ENCODE assay signal across 1 cellular context in the genomic region with DNA sequence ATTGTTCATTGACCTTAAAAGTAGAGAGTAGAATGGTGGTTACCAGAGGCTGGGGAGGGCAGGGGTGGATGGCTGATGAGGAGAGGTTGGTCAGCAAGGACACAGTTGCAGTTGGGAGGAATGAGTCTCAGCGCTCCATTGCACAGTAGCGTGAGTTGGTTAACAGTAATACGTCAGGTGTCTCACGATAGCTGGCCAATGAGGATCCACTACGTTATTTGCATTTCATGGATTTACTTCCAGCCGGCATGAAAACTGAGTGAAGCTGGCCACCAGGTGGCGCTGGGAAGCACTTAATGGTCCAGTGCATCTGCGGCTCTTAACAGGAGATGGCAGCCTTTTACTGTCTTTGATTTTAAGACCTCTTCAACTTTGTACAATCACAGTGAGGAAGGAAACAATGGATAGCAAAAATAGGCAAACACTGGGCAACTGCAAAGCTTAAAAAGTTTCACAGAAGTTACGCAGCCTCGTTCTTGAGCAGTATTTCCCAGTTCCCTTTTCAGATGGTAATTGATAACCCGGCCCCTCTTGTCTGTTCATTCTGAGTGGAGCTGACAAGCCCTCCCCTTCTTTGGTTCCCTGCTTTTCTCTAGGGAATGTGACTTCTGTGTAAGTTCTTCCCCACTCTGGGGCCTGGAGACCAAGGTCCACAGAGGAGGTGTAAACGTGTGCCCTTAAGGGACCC.
TF ChIP-seq lines count a peak whose summit lies in the region.

No MANE protein-coding gene starts in this region.

TF ChIP-seq in A549, 52 proteins besides CTCF, POLR2A, EP300 and RAD21 (continued from another document):
- TF ChIP-seq, protein P1, sequence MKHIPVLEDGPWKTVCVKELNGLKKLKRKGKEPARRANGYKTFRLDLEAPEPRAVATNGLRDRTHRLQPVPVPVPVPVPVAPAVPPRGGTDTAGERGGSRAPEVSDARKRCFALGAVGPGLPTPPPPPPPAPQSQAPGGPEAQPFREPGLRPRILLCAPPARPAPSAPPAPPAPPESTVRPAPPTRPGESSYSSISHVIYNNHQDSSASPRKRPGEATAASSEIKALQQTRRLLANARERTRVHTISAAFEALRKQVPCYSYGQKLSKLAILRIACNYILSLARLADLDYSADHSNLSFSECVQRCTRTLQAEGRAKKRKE (CRISPR knock-in tag; IDR thresholded peaks at IDR 0.05; ENCODE audit: low read depth), result no peak
- TF ChIP-seq MAFK (IDR thresholded peaks at IDR 0.05; ENCODE audit: partially characterized antibody) (no peak), CBX8 (IDR thresholded peaks at IDR 0.05) (no peak), TFCP2L1 (CRISPR knock-in tag; IDR thresholded peaks at IDR 0.05) (no peak), HOXB13 (CRISPR knock-in tag; IDR thresholded peaks at IDR 0.05; ENCODE audit: low read depth) (peak; percentile 64; the same call in 1 of the 2 replicates), SMC3 (IDR thresholded peaks at IDR 0.05) (peak; percentile 100), CEBPB (IDR thresholded peaks at IDR 0.05) (no peak), HEYL (CRISPR knock-in tag; IDR thresholded peaks at IDR 0.05) (no peak), FOSB (CRISPR knock-in tag; IDR thresholded peaks at IDR 0.05) (no peak), ZSCAN20 (CRISPR knock-in tag; IDR thresholded peaks at IDR 0.05) (no peak), MAZ (IDR thresholded peaks at IDR 0.05; ENCODE audit: borderline replicate concordance, low read depth, low read length) (no peak), FOXS1 (CRISPR knock-in tag; IDR thresholded peaks at IDR 0.05) (no peak)
- TF ChIP-seq, protein P2, sequence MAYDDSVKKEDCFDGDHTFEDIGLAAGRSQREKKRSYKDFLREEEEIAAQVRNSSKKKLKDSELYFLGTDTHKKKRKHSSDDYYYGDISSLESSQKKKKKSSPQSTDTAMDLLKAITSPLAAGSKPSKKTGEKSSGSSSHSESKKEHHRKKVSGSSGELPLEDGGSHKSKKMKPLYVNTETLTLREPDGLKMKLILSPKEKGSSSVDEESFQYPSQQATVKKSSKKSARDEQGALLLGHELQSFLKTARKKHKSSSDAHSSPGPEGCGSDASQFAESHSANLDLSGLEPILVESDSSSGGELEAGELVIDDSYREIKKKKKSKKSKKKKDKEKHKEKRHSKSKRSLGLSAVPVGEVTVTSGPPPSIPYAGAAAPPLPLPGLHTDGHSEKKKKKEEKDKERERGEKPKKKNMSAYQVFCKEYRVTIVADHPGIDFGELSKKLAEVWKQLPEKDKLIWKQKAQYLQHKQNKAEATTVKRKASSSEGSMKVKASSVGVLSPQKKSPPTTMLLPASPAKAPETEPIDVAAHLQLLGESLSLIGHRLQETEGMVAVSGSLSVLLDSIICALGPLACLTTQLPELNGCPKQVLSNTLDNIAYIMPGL (CRISPR knock-in tag; IDR thresholded peaks at IDR 0.05; ENCODE audit: borderline replicate concordance), result no peak
- TF ChIP-seq, protein P3, sequence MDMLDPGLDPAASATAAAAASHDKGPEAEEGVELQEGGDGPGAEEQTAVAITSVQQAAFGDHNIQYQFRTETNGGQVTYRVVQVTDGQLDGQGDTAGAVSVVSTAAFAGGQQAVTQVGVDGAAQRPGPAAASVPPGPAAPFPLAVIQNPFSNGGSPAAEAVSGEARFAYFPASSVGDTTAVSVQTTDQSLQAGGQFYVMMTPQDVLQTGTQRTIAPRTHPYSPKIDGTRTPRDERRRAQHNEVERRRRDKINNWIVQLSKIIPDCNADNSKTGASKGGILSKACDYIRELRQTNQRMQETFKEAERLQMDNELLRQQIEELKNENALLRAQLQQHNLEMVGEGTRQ (IDR thresholded peaks at IDR 0.05), result no peak
